ENCODE assay signal across 17 cellular contexts in genomic region chr11:32184057-32185055, GRCh38.
DNase-seq lines count a peak whose midpoint lies in the region; ATAC-seq and TF ChIP-seq lines count a peak whose summit lies in the region.
"Had no signal": no experiment of that assay in that cellular context is flagged by ENCODE, and none has a peak within 500 bp of the region (broad histone marks: within the 10 kb centered on the region; RNA-seq: fewer than 3 reads in every experiment).

No MANE protein-coding gene starts in this region.

- ATAC-seq in GM19324 (IDR thresholded peaks at IDR 0.05; ENCODE audit: low FRiP score, unreplicated experiment): peak; percentile 79
- peak; percentile 79 for ATAC-seq in HG02571 (IDR thresholded peaks at IDR 0.05; ENCODE audit: unreplicated experiment)
- peak; percentile 45 for ATAC-seq in HG03521 (IDR thresholded peaks at IDR 0.05; ENCODE audit: unreplicated experiment)
- no peak for ATAC-seq in HG03097 (IDR thresholded peaks at IDR 0.05; ENCODE audit: low FRiP score, unreplicated experiment)
- ATAC-seq: PC-3, T-cell had no signal

- H3K4me3 Mint-ChIP-seq in progenitor cell of endocrine pancreas (ENCODE audit: low read depth): no peak overlapping the region
- H3K4me3 Mint-ChIP-seq: endodermal cell, T-cell had no signal

- no peak overlapping the region for H3K27ac Mint-ChIP-seq in progenitor cell of endocrine pancreas
- H3K27ac Mint-ChIP-seq: endodermal cell had no signal

- TF ChIP-seq CTCF in GM10266 (IDR thresholded peaks at IDR 0.05; ENCODE audit: control insufficient read depth, insufficient read depth, low read depth, missing control alignments): no peak
- no peak for TF ChIP-seq CTCF in progenitor cell of endocrine pancreas (IDR thresholded peaks at IDR 0.05; ENCODE audit: unreplicated experiment)

- DNase-seq in GM10266 (ENCODE audit: extremely low spot score) (peak; percentile 18), progenitor cell of endocrine pancreas (ENCODE audit: low spot score, unreplicated experiment) (no peak), Ammon's horn (ENCODE audit: low spot score) (no peak)
- no peak for DNase-seq in activated CD4-positive, alpha-beta T cell treated with anti-CD3 and anti-CD28 coated beads, Interleukin-2, amount 50 U/mL, for 1 hour
- DNase-seq: activated CD4-positive, alpha-beta T cell treated with anti-CD3 and anti-CD28 coated beads for 4 hours; DMS53; endodermal cell; kidney glomerular epithelial cell; naive B cell; PC-3; stimulated activated CD4-positive, alpha-beta T cell treated with anti-CD3 and anti-CD28 coated beads, Interleukin-2, amount 100 ng/mL, for 48 hours; stimulated activated naive CD4-positive, alpha-beta T cell treated with Interleukin-2 at 50 U/mL for 16 hours; T-cell had no signal

- no peaks in the 10 kb centered on the region for H3K9me3 Mint-ChIP-seq in progenitor cell of endocrine pancreas (ENCODE audit: low read depth)
- H3K9me3 Mint-ChIP-seq: endodermal cell, naive B cell, T-cell had no signal

- H3K36me3 Mint-ChIP-seq in progenitor cell of endocrine pancreas (ENCODE audit: insufficient read depth): no peaks in the 10 kb centered on the region
- H3K36me3 Mint-ChIP-seq: naive B cell, T-cell had no signal

- H3K27me3 Mint-ChIP-seq in progenitor cell of endocrine pancreas: peaks cover 26% of the 10 kb centered on the region

- no peaks in the 10 kb centered on the region for H3K4me1 Mint-ChIP-seq in progenitor cell of endocrine pancreas (ENCODE audit: low read depth)
- H3K4me1 Mint-ChIP-seq: endodermal cell, naive B cell, T-cell had no signal
